ENCODE assay signal across 13 cellular contexts in the genomic region with DNA sequence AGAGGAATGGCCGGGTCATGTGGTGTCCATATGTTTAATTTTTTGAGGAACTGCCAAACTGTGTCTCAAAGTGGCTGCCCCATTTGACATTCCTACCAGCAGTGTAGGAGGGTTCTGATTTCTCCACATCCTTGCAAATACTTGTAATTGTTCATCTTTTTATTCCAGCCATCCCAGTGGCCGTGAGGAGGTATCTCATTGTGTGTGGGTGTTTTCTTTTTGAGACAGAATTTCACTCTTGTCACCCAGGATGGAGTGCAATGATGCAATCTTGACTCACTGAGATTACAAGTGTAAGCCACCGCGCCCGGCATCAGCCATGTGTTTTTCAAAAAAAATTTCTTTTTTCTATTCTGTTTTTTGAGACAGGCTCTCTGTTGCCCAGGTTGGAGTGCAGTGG. TPM values are rescaled to one million over a fixed set of nuclear protein-coding genes. Genes with fewer than 3 reads are reported as not detected.
A peak's percentile ranks its signal among the peaks of the same experiment; 100 is the strongest.
DNase-seq lines count a peak whose midpoint lies in the region; ATAC-seq and TF ChIP-seq lines count a peak whose summit lies in the region.
"Had no signal": no experiment of that assay in that cellular context is flagged by ENCODE, and none has a peak within 500 bp of the region (broad histone marks: within the 10 kb centered on the region; RNA-seq: fewer than 3 reads in every experiment).

No MANE protein-coding gene starts in this region.

- peak overlapping the region; percentile 10 for H3K4me2 ChIP-seq in PC-3 (ENCODE audit: low read length)
- peak overlapping the region; percentile 18 for H3K4me2 ChIP-seq in skeletal muscle satellite cell (ENCODE audit: low read length)

- H3K9me2 ChIP-seq in PC-3 (replicated peaks; ENCODE audit: low read length): no peaks in the 10 kb centered on the region

- POLR2A ChIA-PET in PC-3 (lab: Charles Lee; ENCODE audit: unreplicated experiment): no interaction called here

- CTCF ChIA-PET in PC-3 (lab: Charles Lee): interaction anchor here (0.7 kb wide), 1 partner anchor 75 kb away, joined by 4 read pairs; no protein-coding TSS in a partner anchor

- H3K9me3 ChIP-seq in PC-3 (ENCODE audit: low read length) (0 out of 2 replicates have a peak, but pooled peaks cover 7% of the 10 kb centered on the region), skeletal muscle satellite cell (replicated peaks; ENCODE audit: low read length) (no peaks in the 10 kb centered on the region), thyroid gland (no peaks in the 10 kb centered on the region)
- H3K9me3 ChIP-seq: gastrocnemius medialis, prostate gland had no signal

- TF ChIP-seq POLR2A in thyroid gland (IDR thresholded peaks at IDR 0.05): no peak

- H3K36me3 ChIP-seq in PC-3 (ENCODE audit: low read depth, low read length) (no peaks in the 10 kb centered on the region), skeletal muscle satellite cell (ENCODE audit: insufficient read depth, low read length) (no peaks in the 10 kb centered on the region), thyroid gland (no peaks in the 10 kb centered on the region)
- H3K36me3 ChIP-seq: gastrocnemius medialis, prostate gland had no signal

- H3K27me3 ChIP-seq in PC-3 (ENCODE audit: low read length) (no peaks in the 10 kb centered on the region), skeletal muscle satellite cell (ENCODE audit: control insufficient read depth, insufficient read depth, low read length) (no peaks in the 10 kb centered on the region), thyroid gland (no peaks in the 10 kb centered on the region)
- H3K27me3 ChIP-seq: gastrocnemius medialis had no signal

- BruUV-seq in PC-3 (replicated peaks; lab: Mats Ljungman, UMichigan): no TSS peak

- no peaks in the 10 kb centered on the region for H4K20me1 ChIP-seq in PC-3 (ENCODE audit: low read length)

- peak overlapping the region; percentile 68 for H2AFZ ChIP-seq in PC-3 (ENCODE audit: low read length)

- peaks cover 12% of the 10 kb centered on the region for H3K4me1 ChIP-seq in PC-3 (ENCODE audit: insufficient read depth, low read length)
- peaks cover 11% of the 10 kb centered on the region for H3K4me1 ChIP-seq in skeletal muscle satellite cell (ENCODE audit: control insufficient read depth, insufficient read depth, low read length)
- H3K4me1 ChIP-seq in thyroid gland: no peaks in the 10 kb centered on the region
- H3K4me1 ChIP-seq: gastrocnemius medialis, prostate gland had no signal

- H3K9ac ChIP-seq in PC-3 (ENCODE audit: low read length) (peak overlapping the region; percentile 5; the same call in 1 of the 2 replicates), skeletal muscle satellite cell (ENCODE audit: low read depth, low read length) (no peak overlapping the region)

- H3K4me3 ChIP-seq in PC-3 (ENCODE audit: low read length): no peak overlapping the region
- no peak overlapping the region for H3K4me3 ChIP-seq in skeletal muscle satellite cell (ENCODE audit: low read length)
- H3K4me3 ChIP-seq in thyroid gland (replicated peaks in 1 of 3): no peak overlapping the region
- H3K4me3 ChIP-seq: gastrocnemius medialis, prostate gland had no signal

- H3F3A ChIP-seq in PC-3 (ENCODE audit: low read length, unreplicated experiment): no peaks in the 10 kb centered on the region

- peak; percentile 39 for DNase-seq in stimulated activated CD4-positive, alpha-beta T cell treated with anti-CD3 and anti-CD28 coated beads, Interleukin-1b, Interleukin-23, amount 100 ng/mL, for 48 hours
- no peak for DNase-seq in stimulated activated CD4-positive, alpha-beta T cell treated with anti-CD3 and anti-CD28 coated beads, Interleukin-2, amount 100 ng/mL, for 48 hours
- DNase-seq in PC-3 (peak; percentile 99), dedifferentiated amniotic fluid mesenchymal stem cell (ENCODE audit: extremely low spot score) (peak; percentile 85), thyroid gland (no peak), DMS153 (lab: John Stamatoyannopoulos, UW) (no peak)
- DNase-seq: CD4-positive, CD25-positive, alpha-beta regulatory T cell; gastrocnemius medialis; KBM-7; stimulated activated CD4-positive, alpha-beta T cell treated with anti-CD3 and anti-CD28 coated beads, Interleukin-4, amount 100 ng/mL, for 24 hours had no signal

- 75 to 96% methylated on average over 5 of the region's 5 CpGs for WGBS in thyroid gland, 2 donors

- peak overlapping the region; percentile 40 for H3K27ac ChIP-seq in PC-3 (ENCODE audit: low read length)
- H3K27ac ChIP-seq in thyroid gland: no peak overlapping the region
- H3K27ac ChIP-seq: gastrocnemius medialis, prostate gland had no signal

- intact Hi-C loops in PC-3 (cut with micrococcal nuclease) (loop anchor here (1.0 kb wide), 1 partner anchor 22 kb away; no protein-coding TSS in a partner anchor), thyroid gland (cut with DNase I) (no loop called here)

- ATAC-seq in PC-3 (peak; percentile 96), GM18502 (IDR thresholded peaks at IDR 0.05; ENCODE audit: poor library complexity, unreplicated experiment) (no peak)
- ATAC-seq: gastrocnemius medialis had no signal

- no peak; the same call in 1 of the 2 replicates for TF ChIP-seq CTCF in PC-3 (conservative IDR thresholded peaks at IDR 0.05; ENCODE audit: low read depth, low read length)
- no peak for TF ChIP-seq CTCF in thyroid gland (IDR thresholded peaks at IDR 0.05)

- H3K79me2 ChIP-seq in PC-3 (ENCODE audit: low read length): no peaks in the 10 kb centered on the region

RNA-seq across cellular contexts. Expression of a gene that starts 38.7 kb away (rescaled TPM):
- total RNA-seq in PC-3 (2014; rRNA removed): 118 and 158 TPM in 2 replicates
- 17.5 and 19.5 TPM in 2 replicates for total RNA-seq in skeletal muscle satellite cell (2012; rRNA removed)
- 10 to 100 TPM; 45.4 to 92.4 (median 61.2) TPM for total RNA-seq in thyroid gland

Comparison
In these comparisons a context has a peak if more than half of its experiments do, and no peak if none do; other contexts are left out.
1. DNase-seq: peak in stimulated activated CD4-positive, alpha-beta T cell treated with anti-CD3 and anti-CD28 coated beads, Interleukin-1b, Interleukin-23, amount 100 ng/mL, for 48 hours (single experiment), PC-3 (single experiment) and dedifferentiated amniotic fluid mesenchymal stem cell (single experiment); none in stimulated activated CD4-positive, alpha-beta T cell treated with anti-CD3 and anti-CD28 coated beads, Interleukin-2, amount 100 ng/mL, for 48 hours (0 of 2), thyroid gland (0 of 2) and DMS153 (single experiment).